20 cellular contexts compared by ENCODE assay signal in the genomic region with DNA sequence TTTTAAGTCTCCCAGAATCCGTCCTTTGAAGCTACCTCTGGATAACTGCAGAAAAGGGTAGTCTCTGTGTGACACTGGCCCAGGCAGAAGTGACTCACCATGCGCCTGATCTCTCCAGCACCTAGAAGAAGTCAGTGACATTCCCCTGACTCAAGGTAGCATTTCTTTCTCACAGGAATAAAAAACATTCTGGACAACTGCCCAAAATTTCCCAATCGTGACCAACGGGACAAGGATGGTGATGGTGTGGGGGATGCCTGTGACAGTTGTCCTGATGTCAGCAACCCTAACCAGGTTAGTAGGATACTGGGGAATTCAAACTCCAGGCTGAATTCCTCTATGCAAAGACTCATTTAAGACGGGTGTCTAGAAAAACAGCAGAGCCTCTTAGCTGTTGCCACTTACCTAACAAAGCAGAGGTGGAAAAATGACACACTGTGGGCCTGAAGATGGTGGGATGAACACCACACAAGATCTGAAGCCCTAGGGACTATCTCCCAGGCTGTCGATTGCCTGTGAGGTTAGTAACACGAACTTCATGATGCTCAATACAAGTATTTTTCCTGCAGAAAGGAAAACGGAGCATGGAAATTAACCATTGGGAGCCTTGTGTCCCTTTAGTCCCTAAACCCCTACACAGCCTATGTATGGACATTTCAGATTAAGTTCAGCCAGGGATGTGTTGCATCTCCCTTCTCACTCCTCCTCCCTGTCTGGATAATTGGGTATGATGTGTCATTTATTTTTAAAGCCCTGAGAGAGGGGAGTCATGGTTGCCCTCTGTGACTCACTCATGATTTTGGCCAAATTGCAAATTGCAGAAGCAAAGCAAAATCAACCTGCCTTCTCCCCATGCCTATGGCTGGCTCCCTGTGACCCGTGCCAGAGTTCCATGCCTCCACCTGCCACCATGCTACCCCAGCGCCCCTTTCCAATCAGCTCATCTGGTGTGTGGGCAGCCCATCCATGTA.
DNase-seq lines count a peak whose midpoint lies in the region; ATAC-seq and TF ChIP-seq lines count a peak whose summit lies in the region.
"Had no signal": no experiment of that assay in that cellular context is flagged by ENCODE, and none has a peak within 500 bp of the region (broad histone marks: within the 10 kb centered on the region; RNA-seq: fewer than 3 reads in every experiment).

No MANE protein-coding gene starts in this region.

- ATAC-seq in HG02642 (IDR thresholded peaks at IDR 0.05; ENCODE audit: poor library complexity, unreplicated experiment): no peak
- ATAC-seq: psoas muscle had no signal

- TF ChIP-seq POLR2A in NB4 (IDR thresholded peaks at IDR 0.05; ENCODE audit: extremely low read depth, insufficient read length): no peak

- TF ChIP-seq CTCF in NB4 (IDR thresholded peaks at IDR 0.05; ENCODE audit: low read depth, low read length): no peak

- no peak overlapping the region for H3K4me3 ChIP-seq in NB4 (ENCODE audit: low read depth, low read length)
- H3K4me3 ChIP-seq: adrenal gland, PC-9, psoas muscle, SK-N-MC, thoracic aorta had no signal

- DNase-seq in SIG-M5 treated with dmso at 0.1 percent for 504 hours (lab: John Stamatoyannopoulos, UW; ENCODE audit: unreplicated experiment): peak; percentile 62
- DNase-seq in SIG-M5 (lab: John Stamatoyannopoulos, UW): no peak
- DNase-seq in NB4 (ENCODE audit: low read depth): peak; percentile 27
- peak; percentile 23 for DNase-seq in ecto neural progenitor cell (ENCODE audit: low spot score)
- DNase-seq in stromal cell of bone marrow (ENCODE audit: low read depth): peak; percentile 58
- DNase-seq in AML-193 (lab: John Stamatoyannopoulos, UW): no peak
- no peak for DNase-seq in HK-2 (ENCODE audit: unreplicated experiment)
- DNase-seq: activated CD4-positive, alpha-beta T cell treated with anti-CD3 and anti-CD28 coated beads for 1 hour; adrenal gland; endodermal cell; foreskin melanocyte; KBM-7; NCI-H2171; NCI-H69; PC-9; psoas muscle; T1000 had no signal

Comparison
In these comparisons a context has a peak if more than half of its experiments do, and no peak if none do; other contexts are left out.
1. DNase-seq: peak in SIG-M5 treated with dmso at 0.1 percent for 504 hours (single experiment), NB4 (single experiment), ecto neural progenitor cell (single experiment) and stromal cell of bone marrow (single experiment); none in SIG-M5 (single experiment), AML-193 (0 of 2) and HK-2 (single experiment).